In the genomic region with DNA sequence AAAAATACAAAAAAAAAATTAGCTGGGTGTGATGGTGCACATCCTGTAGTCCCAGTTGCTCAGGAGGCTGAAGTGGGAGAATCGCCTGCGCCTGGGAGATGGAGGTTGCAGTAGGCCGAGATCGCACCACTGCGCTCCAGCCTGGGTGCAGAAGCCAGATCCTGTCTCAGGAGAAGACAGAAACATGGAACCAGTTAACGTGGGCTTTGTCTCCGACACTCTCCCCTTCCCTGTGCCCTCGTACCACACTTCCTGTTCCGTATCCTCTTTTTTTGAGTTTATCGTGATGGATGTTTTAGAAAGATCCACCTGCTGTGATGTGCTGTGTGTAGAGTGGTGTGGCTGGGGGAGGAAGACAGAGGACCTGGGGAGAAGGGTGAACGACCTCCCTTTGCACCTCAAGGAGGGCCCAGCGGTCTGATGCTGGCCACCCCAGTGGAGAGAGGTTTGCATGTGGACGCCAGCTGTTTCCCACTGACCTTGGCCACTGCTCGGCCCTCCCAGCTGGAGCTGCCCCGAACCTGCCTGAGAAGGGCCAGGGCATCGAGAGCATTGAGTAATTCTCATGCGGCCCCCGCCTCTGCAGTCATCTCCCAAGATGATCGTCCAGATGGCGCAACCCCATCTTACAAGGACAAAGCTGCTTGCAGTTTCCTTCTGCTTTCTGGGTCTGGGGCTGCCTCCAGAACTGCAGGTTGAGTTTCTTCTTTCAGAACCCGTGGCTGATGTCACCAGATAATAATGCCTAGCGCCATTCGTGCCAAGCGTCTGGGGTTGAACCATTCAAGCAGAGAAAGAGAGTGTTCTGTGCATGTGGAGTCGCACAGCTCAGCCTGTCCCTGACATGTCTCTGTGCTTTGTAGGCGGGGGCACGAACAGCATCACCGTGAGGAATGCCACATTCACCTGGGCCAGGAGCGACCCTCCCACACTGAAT, we compare ENCODE assay signal across 10 cellular contexts.
DNase-seq lines count a peak whose midpoint lies in the region; ATAC-seq, FAIRE-seq and TF ChIP-seq lines count a peak whose summit lies in the region.
"Had no signal": no experiment of that assay in that cellular context is flagged by ENCODE, and none has a peak within 500 bp of the region (broad histone marks: within the 10 kb centered on the region; RNA-seq: fewer than 3 reads in every experiment).

No MANE protein-coding gene starts in this region.

- ATAC-seq in left cardiac atrium: peak in 1 of 2 donors; percentile 39
- ATAC-seq in psoas muscle: peak; percentile 74 to 82 (median 74)
- ATAC-seq in T-helper 17 cell: no peak

- peaks cover 10% of the 10 kb centered on the region for H3K36me3 Mint-ChIP-seq in T-helper 17 cell (ENCODE audit: low read depth)

- intact Hi-C loops in left cardiac atrium (cut with DNase I): no loop called here
- intact Hi-C loops in psoas muscle (cut with DNase I): loop anchor here in 1 of 2 donors (5.0 kb wide), 1 partner anchor 198 kb away; no protein-coding TSS in a partner anchor

- no peak for FAIRE-seq in urothelium cell line (lab: Jason Lieb, UNC)
- FAIRE-seq: H54 had no signal

- H3K27ac Mint-ChIP-seq in T-helper 17 cell: no peak overlapping the region

- H3K4me3 Mint-ChIP-seq in T-helper 17 cell: no peak overlapping the region

- no peaks in the 10 kb centered on the region for H3K27me3 ChIP-seq in psoas muscle (ENCODE audit: insufficient read depth in 3 of 3, low read length in 2 of 3)

- peaks cover 46% of the 10 kb centered on the region for H3K4me1 ChIP-seq in psoas muscle

- H3K4me3 ChIP-seq in psoas muscle: no peak overlapping the region

- peak; percentile 10 for DNase-seq in EL
- DNase-seq in UCSD-AML1 (lab: John Stamatoyannopoulos, UW; ENCODE audit: unreplicated experiment): peak; percentile 69
- DNase-seq in left cardiac atrium: peak; percentile 54
- DNase-seq in psoas muscle: peak; percentile 66 to 84
- DNase-seq in NCI-H2081 (lab: John Stamatoyannopoulos, UW): no peak
- DNase-seq in urothelium cell line (ENCODE audit: low spot score): no peak
- DNase-seq in NCI-H510A treated with DMSO at 0.1 percent for 48 hours (lab: John Stamatoyannopoulos, UW): no peak
- no peak for DNase-seq in T-helper 17 cell
- DNase-seq: SK-N-SH had no signal

- no peaks in the 10 kb centered on the region for H3K9me3 ChIP-seq in psoas muscle
- no peaks in the 10 kb centered on the region for H3K9me3 ChIP-seq in T-helper 17 cell (ENCODE audit: control insufficient read depth, low read length, poor library complexity, severe bottlenecking)
- H3K9me3 ChIP-seq: SK-N-SH had no signal

- peak overlapping the region; percentile 80 for H3K27ac ChIP-seq in psoas muscle

- no peaks in the 10 kb centered on the region for H3K27me3 Mint-ChIP-seq in T-helper 17 cell

- 63 to 75% (median 68%) methylated on average over 28 to 29 of the region's 29 CpGs for WGBS in psoas muscle, 3 donors

- peaks cover 0 to 57% of the 10 kb centered on the region in 2 donors for H3K36me3 ChIP-seq in psoas muscle (ENCODE audit: insufficient read depth in 1 of 2, low read depth in 1 of 2)

- peaks cover 8% of the 10 kb centered on the region for H3K4me1 Mint-ChIP-seq in T-helper 17 cell

- TF ChIP-seq CTCF in psoas muscle (IDR thresholded peaks at IDR 0.05): no peak

Comparison
In these comparisons a context has a peak if more than half of its experiments do, and no peak if none do; other contexts are left out.
1. DNase-seq: peak in EL (single experiment), UCSD-AML1 (single experiment), left cardiac atrium (single experiment) and psoas muscle (2 of 2); none in NCI-H2081 (0 of 2), urothelium cell line (single experiment), NCI-H510A treated with DMSO at 0.1 percent for 48 hours (single experiment) and T-helper 17 cell (0 of 3).